Comparison of ENCODE assay signal across 1 cellular context in the genomic region with DNA sequence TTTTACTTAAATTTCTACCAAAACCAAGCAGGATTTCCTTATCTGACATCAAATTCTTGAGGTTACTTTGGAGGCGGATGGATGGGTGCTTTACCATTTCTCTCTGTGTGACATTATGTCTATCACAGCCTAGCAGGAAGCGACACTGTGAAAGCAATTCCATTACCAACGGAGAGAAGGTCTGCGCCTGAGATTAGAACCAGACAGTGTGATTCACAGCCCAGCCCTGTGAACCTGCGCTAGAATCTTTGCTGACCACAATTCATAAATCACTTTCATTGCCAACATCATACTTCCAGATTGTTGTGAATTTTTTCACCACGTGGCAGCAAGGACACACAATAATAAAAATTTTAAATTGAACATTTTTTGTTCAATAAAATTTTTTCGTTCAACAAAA.
A peak's percentile ranks its signal among the peaks of the same experiment; 100 is the strongest.
TF ChIP-seq lines count a peak whose summit lies in the region.

No MANE protein-coding gene starts in this region.

TF ChIP-seq in K562, 482 proteins besides CTCF, POLR2A, EP300 and RAD21 (continued from another document and continues in another):
- TF ChIP-seq ZNF274 (IDR thresholded peaks at IDR 0.05; ENCODE audit: borderline replicate concordance, low read depth, low read length) (no peak), ASH1L (IDR thresholded peaks at IDR 0.05; ENCODE audit: borderline replicate concordance, low read depth, partially characterized antibody) (no peak), PTRF (tag; IDR thresholded peaks at IDR 0.05) (no peak), FOXJ2 (tag; IDR thresholded peaks at IDR 0.05) (no peak), HMG20A (CRISPR knock-in tag; conservative IDR thresholded peaks at IDR 0.05) (no peak), ZKSCAN1 (IDR thresholded peaks at IDR 0.05; ENCODE audit: low read depth, low read length) (no peak), RFX7 (CRISPR knock-in tag; IDR thresholded peaks at IDR 0.05) (no peak), SMC3 (conservative IDR thresholded peaks at IDR 0.05; ENCODE audit: insufficient read depth, low read depth, low read length) (no peak), MCM3 (IDR thresholded peaks at IDR 0.05) (no peak), ZZZ3 (IDR thresholded peaks at IDR 0.05) (no peak), PCBP2 (IDR thresholded peaks at IDR 0.05; ENCODE audit: low read depth, low read length, poor library complexity, severe bottlenecking) (no peak), NCOA6 (IDR thresholded peaks at IDR 0.05) (no peak), PTBP1 (IDR thresholded peaks at IDR 0.05; ENCODE audit: low read depth, low read length) (no peak), ZNF436 (CRISPR knock-in tag; IDR thresholded peaks at IDR 0.05) (no peak), XRCC5 (IDR thresholded peaks at IDR 0.05; ENCODE audit: low read depth, low read length) (no peak), CAMTA2 (CRISPR knock-in tag; conservative IDR thresholded peaks at IDR 0.05) (no peak), HMG20B (CRISPR knock-in tag; IDR thresholded peaks at IDR 0.05) (no peak), SIN3A (IDR thresholded peaks at IDR 0.05; ENCODE audit: borderline replicate concordance in 2 of 2, control insufficient read depth in 1 of 2, low read depth in 2 of 2, low read length in 2 of 2) (peak in 1 of 2 experiments; percentile 56; a peak in 1 of 4 replicates), RBM39 (optimal IDR thresholded peaks at IDR 0.05; ENCODE audit: low read depth, low read length) (no peak), RBM25 (IDR thresholded peaks at IDR 0.05; ENCODE audit: low read depth, low read length, severe bottlenecking) (no peak), RFX5 (IDR thresholded peaks at IDR 0.05; ENCODE audit: low read depth, low read length) (no peak), U2AF1 (optimal IDR thresholded peaks at IDR 0.05; ENCODE audit: low read depth, low read length) (no peak), ZNF12 (CRISPR knock-in tag; IDR thresholded peaks at IDR 0.05) (no peak), SIN3B (IDR thresholded peaks at IDR 0.05; ENCODE audit: low read depth) (no peak), KAT2B (IDR thresholded peaks at IDR 0.05; ENCODE audit: low read depth, low read length) (no peak)
- TF ChIP-seq, protein P1, sequence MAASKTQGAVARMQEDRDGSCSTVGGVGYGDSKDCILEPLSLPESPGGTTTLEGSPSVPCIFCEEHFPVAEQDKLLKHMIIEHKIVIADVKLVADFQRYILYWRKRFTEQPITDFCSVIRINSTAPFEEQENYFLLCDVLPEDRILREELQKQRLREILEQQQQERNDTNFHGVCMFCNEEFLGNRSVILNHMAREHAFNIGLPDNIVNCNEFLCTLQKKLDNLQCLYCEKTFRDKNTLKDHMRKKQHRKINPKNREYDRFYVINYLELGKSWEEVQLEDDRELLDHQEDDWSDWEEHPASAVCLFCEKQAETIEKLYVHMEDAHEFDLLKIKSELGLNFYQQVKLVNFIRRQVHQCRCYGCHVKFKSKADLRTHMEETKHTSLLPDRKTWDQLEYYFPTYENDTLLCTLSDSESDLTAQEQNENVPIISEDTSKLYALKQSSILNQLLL (CRISPR knock-in tag; IDR thresholded peaks at IDR 0.05; ENCODE audit: borderline replicate concordance), result no peak
- TF ChIP-seq, protein P2, sequence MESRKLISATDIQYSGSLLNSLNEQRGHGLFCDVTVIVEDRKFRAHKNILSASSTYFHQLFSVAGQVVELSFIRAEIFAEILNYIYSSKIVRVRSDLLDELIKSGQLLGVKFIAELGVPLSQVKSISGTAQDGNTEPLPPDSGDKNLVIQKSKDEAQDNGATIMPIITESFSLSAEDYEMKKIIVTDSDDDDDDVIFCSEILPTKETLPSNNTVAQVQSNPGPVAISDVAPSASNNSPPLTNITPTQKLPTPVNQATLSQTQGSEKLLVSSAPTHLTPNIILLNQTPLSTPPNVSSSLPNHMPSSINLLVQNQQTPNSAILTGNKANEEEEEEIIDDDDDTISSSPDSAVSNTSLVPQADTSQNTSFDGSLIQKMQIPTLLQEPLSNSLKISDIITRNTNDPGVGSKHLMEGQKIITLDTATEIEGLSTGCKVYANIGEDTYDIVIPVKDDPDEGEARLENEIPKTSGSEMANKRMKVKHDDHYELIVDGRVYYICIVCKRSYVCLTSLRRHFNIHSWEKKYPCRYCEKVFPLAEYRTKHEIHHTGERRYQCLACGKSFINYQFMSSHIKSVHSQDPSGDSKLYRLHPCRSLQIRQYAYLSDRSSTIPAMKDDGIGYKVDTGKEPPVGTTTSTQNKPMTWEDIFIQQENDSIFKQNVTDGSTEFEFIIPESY (CRISPR knock-in tag; IDR thresholded peaks at IDR 0.05), result no peak
- TF ChIP-seq, protein P3, sequence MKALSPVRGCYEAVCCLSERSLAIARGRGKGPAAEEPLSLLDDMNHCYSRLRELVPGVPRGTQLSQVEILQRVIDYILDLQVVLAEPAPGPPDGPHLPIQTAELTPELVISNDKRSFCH (CRISPR knock-in tag; IDR thresholded peaks at IDR 0.05), result no peak
- TF ChIP-seq, protein P3 (tag; IDR thresholded peaks at IDR 0.05), result 0 out of 2 replicates have a peak, but pooled peaks have one; percentile 79
- TF ChIP-seq, protein P4, sequence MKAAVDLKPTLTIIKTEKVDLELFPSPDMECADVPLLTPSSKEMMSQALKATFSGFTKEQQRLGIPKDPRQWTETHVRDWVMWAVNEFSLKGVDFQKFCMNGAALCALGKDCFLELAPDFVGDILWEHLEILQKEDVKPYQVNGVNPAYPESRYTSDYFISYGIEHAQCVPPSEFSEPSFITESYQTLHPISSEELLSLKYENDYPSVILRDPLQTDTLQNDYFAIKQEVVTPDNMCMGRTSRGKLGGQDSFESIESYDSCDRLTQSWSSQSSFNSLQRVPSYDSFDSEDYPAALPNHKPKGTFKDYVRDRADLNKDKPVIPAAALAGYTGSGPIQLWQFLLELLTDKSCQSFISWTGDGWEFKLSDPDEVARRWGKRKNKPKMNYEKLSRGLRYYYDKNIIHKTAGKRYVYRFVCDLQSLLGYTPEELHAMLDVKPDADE (conservative IDR thresholded peaks at IDR 0.05; ENCODE audit: control insufficient read depth, low read depth, low read length), result peak; percentile 65; the same call in 1 of the 2 replicates
- TF ChIP-seq, protein P5, sequence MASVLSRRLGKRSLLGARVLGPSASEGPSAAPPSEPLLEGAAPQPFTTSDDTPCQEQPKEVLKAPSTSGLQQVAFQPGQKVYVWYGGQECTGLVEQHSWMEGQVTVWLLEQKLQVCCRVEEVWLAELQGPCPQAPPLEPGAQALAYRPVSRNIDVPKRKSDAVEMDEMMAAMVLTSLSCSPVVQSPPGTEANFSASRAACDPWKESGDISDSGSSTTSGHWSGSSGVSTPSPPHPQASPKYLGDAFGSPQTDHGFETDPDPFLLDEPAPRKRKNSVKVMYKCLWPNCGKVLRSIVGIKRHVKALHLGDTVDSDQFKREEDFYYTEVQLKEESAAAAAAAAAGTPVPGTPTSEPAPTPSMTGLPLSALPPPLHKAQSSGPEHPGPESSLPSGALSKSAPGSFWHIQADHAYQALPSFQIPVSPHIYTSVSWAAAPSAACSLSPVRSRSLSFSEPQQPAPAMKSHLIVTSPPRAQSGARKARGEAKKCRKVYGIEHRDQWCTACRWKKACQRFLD (CRISPR knock-in tag; IDR thresholded peaks at IDR 0.05), result peak; percentile 92
- TF ChIP-seq, protein P6, sequence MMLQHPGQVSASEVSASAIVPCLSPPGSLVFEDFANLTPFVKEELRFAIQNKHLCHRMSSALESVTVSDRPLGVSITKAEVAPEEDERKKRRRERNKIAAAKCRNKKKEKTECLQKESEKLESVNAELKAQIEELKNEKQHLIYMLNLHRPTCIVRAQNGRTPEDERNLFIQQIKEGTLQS (IDR thresholded peaks at IDR 0.05), result peak; percentile 74
- TF ChIP-seq, protein P6 (CRISPR knock-in tag; conservative IDR thresholded peaks at IDR 0.05), result no peak
- TF ChIP-seq, protein P7, sequence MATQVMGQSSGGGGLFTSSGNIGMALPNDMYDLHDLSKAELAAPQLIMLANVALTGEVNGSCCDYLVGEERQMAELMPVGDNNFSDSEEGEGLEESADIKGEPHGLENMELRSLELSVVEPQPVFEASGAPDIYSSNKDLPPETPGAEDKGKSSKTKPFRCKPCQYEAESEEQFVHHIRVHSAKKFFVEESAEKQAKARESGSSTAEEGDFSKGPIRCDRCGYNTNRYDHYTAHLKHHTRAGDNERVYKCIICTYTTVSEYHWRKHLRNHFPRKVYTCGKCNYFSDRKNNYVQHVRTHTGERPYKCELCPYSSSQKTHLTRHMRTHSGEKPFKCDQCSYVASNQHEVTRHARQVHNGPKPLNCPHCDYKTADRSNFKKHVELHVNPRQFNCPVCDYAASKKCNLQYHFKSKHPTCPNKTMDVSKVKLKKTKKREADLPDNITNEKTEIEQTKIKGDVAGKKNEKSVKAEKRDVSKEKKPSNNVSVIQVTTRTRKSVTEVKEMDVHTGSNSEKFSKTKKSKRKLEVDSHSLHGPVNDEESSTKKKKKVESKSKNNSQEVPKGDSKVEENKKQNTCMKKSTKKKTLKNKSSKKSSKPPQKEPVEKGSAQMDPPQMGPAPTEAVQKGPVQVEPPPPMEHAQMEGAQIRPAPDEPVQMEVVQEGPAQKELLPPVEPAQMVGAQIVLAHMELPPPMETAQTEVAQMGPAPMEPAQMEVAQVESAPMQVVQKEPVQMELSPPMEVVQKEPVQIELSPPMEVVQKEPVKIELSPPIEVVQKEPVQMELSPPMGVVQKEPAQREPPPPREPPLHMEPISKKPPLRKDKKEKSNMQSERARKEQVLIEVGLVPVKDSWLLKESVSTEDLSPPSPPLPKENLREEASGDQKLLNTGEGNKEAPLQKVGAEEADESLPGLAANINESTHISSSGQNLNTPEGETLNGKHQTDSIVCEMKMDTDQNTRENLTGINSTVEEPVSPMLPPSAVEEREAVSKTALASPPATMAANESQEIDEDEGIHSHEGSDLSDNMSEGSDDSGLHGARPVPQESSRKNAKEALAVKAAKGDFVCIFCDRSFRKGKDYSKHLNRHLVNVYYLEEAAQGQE (CRISPR knock-in tag; IDR thresholded peaks at IDR 0.05; ENCODE audit: low read depth), result no peak
- TF ChIP-seq, protein P8, sequence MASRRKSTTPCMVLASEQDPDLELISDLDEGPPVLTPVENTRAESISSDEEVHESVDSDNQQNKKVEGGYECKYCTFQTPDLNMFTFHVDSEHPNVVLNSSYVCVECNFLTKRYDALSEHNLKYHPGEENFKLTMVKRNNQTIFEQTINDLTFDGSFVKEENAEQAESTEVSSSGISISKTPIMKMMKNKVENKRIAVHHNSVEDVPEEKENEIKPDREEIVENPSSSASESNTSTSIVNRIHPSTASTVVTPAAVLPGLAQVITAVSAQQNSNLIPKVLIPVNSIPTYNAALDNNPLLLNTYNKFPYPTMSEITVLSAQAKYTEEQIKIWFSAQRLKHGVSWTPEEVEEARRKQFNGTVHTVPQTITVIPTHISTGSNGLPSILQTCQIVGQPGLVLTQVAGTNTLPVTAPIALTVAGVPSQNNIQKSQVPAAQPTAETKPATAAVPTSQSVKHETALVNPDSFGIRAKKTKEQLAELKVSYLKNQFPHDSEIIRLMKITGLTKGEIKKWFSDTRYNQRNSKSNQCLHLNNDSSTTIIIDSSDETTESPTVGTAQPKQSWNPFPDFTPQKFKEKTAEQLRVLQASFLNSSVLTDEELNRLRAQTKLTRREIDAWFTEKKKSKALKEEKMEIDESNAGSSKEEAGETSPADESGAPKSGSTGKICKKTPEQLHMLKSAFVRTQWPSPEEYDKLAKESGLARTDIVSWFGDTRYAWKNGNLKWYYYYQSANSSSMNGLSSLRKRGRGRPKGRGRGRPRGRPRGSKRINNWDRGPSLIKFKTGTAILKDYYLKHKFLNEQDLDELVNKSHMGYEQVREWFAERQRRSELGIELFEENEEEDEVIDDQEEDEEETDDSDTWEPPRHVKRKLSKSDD (conservative IDR thresholded peaks at IDR 0.05; ENCODE audit: low read length), result no peak
- TF ChIP-seq, protein P9, sequence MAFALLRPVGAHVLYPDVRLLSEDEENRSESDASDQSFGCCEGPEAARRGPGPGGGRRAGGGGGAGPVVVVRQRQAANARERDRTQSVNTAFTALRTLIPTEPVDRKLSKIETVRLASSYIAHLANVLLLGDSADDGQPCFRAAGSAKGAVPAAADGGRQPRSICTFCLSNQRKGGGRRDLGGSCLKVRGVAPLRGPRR (CRISPR knock-in tag; IDR thresholded peaks at IDR 0.05), result no peak
- TF ChIP-seq, protein P10, sequence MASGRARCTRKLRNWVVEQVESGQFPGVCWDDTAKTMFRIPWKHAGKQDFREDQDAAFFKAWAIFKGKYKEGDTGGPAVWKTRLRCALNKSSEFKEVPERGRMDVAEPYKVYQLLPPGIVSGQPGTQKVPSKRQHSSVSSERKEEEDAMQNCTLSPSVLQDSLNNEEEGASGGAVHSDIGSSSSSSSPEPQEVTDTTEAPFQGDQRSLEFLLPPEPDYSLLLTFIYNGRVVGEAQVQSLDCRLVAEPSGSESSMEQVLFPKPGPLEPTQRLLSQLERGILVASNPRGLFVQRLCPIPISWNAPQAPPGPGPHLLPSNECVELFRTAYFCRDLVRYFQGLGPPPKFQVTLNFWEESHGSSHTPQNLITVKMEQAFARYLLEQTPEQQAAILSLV (tag; IDR thresholded peaks at IDR 0.05), result no peak
- TF ChIP-seq, protein P11, sequence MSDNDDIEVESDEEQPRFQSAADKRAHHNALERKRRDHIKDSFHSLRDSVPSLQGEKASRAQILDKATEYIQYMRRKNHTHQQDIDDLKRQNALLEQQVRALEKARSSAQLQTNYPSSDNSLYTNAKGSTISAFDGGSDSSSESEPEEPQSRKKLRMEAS (CRISPR knock-in tag; IDR thresholded peaks at IDR 0.05), result peak; percentile 44; the same call in 1 of the 2 replicates
- TF ChIP-seq, protein P12, sequence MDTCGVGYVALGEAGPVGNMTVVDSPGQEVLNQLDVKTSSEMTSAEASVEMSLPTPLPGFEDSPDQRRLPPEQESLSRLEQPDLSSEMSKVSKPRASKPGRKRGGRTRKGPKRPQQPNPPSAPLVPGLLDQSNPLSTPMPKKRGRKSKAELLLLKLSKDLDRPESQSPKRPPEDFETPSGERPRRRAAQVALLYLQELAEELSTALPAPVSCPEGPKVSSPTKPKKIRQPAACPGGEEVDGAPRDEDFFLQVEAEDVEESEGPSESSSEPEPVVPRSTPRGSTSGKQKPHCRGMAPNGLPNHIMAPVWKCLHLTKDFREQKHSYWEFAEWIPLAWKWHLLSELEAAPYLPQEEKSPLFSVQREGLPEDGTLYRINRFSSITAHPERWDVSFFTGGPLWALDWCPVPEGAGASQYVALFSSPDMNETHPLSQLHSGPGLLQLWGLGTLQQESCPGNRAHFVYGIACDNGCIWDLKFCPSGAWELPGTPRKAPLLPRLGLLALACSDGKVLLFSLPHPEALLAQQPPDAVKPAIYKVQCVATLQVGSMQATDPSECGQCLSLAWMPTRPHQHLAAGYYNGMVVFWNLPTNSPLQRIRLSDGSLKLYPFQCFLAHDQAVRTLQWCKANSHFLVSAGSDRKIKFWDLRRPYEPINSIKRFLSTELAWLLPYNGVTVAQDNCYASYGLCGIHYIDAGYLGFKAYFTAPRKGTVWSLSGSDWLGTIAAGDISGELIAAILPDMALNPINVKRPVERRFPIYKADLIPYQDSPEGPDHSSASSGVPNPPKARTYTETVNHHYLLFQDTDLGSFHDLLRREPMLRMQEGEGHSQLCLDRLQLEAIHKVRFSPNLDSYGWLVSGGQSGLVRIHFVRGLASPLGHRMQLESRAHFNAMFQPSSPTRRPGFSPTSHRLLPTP (IDR thresholded peaks at IDR 0.05; ENCODE audit: borderline replicate concordance, extremely low read depth, insufficient read length), result no peak
